Comparison of ENCODE assay signal across 31 cellular contexts in the genomic region with DNA sequence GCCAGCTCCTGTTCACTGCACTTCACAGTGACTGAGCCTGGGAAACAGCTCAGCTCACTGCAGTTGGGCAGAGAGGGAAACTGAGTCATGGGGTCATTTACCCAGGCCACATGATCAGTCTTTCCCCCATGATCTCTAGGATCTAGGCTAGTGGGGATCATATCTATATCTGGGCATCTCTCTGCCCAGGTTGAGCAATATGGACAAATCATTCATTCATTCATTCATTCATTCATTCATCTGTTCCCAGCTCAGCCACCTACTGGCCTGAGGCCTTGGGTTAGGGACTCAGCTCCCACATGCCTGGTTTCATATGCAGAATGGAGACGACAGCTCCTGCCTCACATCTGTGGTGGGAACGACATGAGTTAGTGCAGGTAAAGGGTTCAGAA. TPM values are rescaled to one million over a fixed set of nuclear protein-coding genes. Genes with fewer than 3 reads are reported as not detected.
"Had no signal": no experiment of that assay in that cellular context is flagged by ENCODE, and none has a peak within 500 bp of the region (broad histone marks: within the 10 kb centered on the region; RNA-seq: fewer than 3 reads in every experiment).

No MANE protein-coding gene starts in this region.

- H3K4me3 Mint-ChIP-seq: dendritic cell treated with granulocyte-macrophage colony-stimulating factor and Interleukin-4, amounts not matched to agents 40 ng/mL and 50 ng/mL, for 4 days; endodermal cell; naive thymus-derived CD8-positive, alpha-beta T cell; nephron progenitor cell; stimulated activated naive CD8-positive, alpha-beta T cell treated with anti-CD3 and anti-CD28 coated beads, Interleukin-15, amount 100 ng/mL, for 72 hours had no signal

- H3K36me3 ChIP-seq: colonic mucosa, gastroesophageal sphincter, heart left ventricle, lower lobe of right lung, right lobe of liver, suprapubic skin, transverse colon, upper lobe of right lung, uterus had no signal

- H2AFZ ChIP-seq: parathyroid adenoma had no signal

- H3K4me2 ChIP-seq: smooth muscle cell had no signal

- H3K9ac ChIP-seq: parathyroid adenoma had no signal

- H3K27ac ChIP-seq: colonic mucosa, epithelial cell of prostate, gastroesophageal sphincter, heart left ventricle, lower lobe of right lung, parathyroid adenoma, right lobe of liver, suprapubic skin, transverse colon, upper lobe of right lung, uterus had no signal

- H3K4me3 ChIP-seq: colonic mucosa, gastroesophageal sphincter, heart left ventricle, lower lobe of right lung, right lobe of liver, smooth muscle cell, suprapubic skin, transverse colon, upper lobe of right lung, uterus had no signal

- H3K4me1 ChIP-seq: colonic mucosa, gastroesophageal sphincter, heart left ventricle, lower lobe of right lung, parathyroid adenoma, right lobe of liver, transverse colon, upper lobe of right lung, uterus had no signal

- H3K27ac Mint-ChIP-seq: dendritic cell treated with granulocyte-macrophage colony-stimulating factor and Interleukin-4, amounts not matched to agents 40 ng/mL and 50 ng/mL, for 4 days; endodermal cell; nephron progenitor cell; progenitor cell of endocrine pancreas; stimulated activated naive CD8-positive, alpha-beta T cell treated with anti-CD3 and anti-CD28 coated beads, Interleukin-15, amount 100 ng/mL, for 72 hours had no signal

- ATAC-seq: gastroesophageal sphincter; naive thymus-derived CD8-positive, alpha-beta T cell; upper lobe of right lung had no signal

- H3K9me3 Mint-ChIP-seq: dendritic cell treated with granulocyte-macrophage colony-stimulating factor and Interleukin-4, amounts not matched to agents 40 ng/mL and 50 ng/mL, for 4 days; endodermal cell; nephron progenitor cell; stimulated activated naive CD8-positive, alpha-beta T cell treated with anti-CD3 and anti-CD28 coated beads, Interleukin-15, amount 100 ng/mL, for 72 hours had no signal

- H3K27me3 ChIP-seq: colonic mucosa, right lobe of liver had no signal

- H3K9me3 ChIP-seq: colonic mucosa, gastroesophageal sphincter, heart left ventricle, lower lobe of right lung, right lobe of liver, suprapubic skin, transverse colon, upper lobe of right lung, uterus had no signal

- H3K79me2 ChIP-seq: parathyroid adenoma had no signal

- H3K36me3 Mint-ChIP-seq: naive thymus-derived CD8-positive, alpha-beta T cell had no signal

- FAIRE-seq: keratinocyte had no signal

- DNase-seq: effector CD8-positive, alpha-beta T cell; foreskin fibroblast; hypothalamus; left ventricle myocardium superior; nephron progenitor cell; occipital lobe; stimulated activated CD4-positive, alpha-beta T cell treated with anti-CD3 and anti-CD28 coated beads, Interleukin-12 subunit alpha, Interleukin-12 subunit beta, amount 100 ng/mL, for 4 hours; stimulated activated CD4-positive, alpha-beta T cell treated with anti-CD3 and anti-CD28 coated beads, Interleukin-1b, Interleukin-23, amount 100 ng/mL, for 48 hours; stimulated activated CD4-positive, alpha-beta T cell treated with anti-CD3 and anti-CD28 coated beads, Interleukin-4, amount 100 ng/mL, for 1 hour; stimulated activated naive CD4-positive, alpha-beta T cell; transverse colon; uterus had no signal

- H3K4me1 Mint-ChIP-seq: endodermal cell, nephron progenitor cell had no signal

RNA-seq across cellular contexts. Expression of gene HMX1, which starts 45.3 kb away (rescaled TPM):
- total RNA-seq: colonic mucosa; esophagus mucosa; gastroesophageal sphincter; left ventricle myocardium superior; lower lobe of right lung; mesenteric fat pad; myocyte; naive thymus-derived CD8-positive, alpha-beta T cell; right lobe of liver; smooth muscle cell; suprapubic skin; transverse colon; upper lobe of right lung had no signal
- polyA plus RNA-seq: heart left ventricle; keratinocyte; naive thymus-derived CD8-positive, alpha-beta T cell; smooth muscle cell had no signal
